Comparison of ENCODE assay signal across 11 cellular contexts in genomic region chr6:110185879-110186278, GRCh38. TPM values are rescaled to one million over a fixed set of nuclear protein-coding genes. Genes with fewer than 3 reads are reported as not detected.
DNase-seq lines count a peak whose midpoint lies in the region; ATAC-seq and TF ChIP-seq lines count a peak whose summit lies in the region.
"Had no signal": no experiment of that assay in that cellular context is flagged by ENCODE, and none has a peak within 500 bp of the region (broad histone marks: within the 10 kb centered on the region; RNA-seq: fewer than 3 reads in every experiment).

No MANE protein-coding gene starts in this region.

- H3K27ac ChIP-seq in ACC112 (ENCODE audit: low read depth, low read length) (no peak overlapping the region), Panc1 (ENCODE audit: low read length) (peak overlapping the region; percentile 20; the same call in 1 of the 2 replicates)
- H3K27ac ChIP-seq: BLaER1 had no signal

- H3K36me3 ChIP-seq in ACC112 (ENCODE audit: insufficient read depth, low read length) (no peaks in the 10 kb centered on the region; the same call in none of the 2 replicates), Panc1 (ENCODE audit: control insufficient read depth, insufficient read depth, low read length) (peaks cover 1% of the 10 kb centered on the region; the same call in 1 of the 2 replicates)

- ATAC-seq in GM18870 (IDR thresholded peaks at IDR 0.05; ENCODE audit: unreplicated experiment) (peak; percentile 58), HG02798 (IDR thresholded peaks at IDR 0.05; ENCODE audit: poor library complexity, unreplicated experiment) (peak; percentile 71), Panc1 (peak; percentile 39; the same call in 1 of the 2 replicates)

- intact Hi-C loops in Panc1 (cut with micrococcal nuclease; ENCODE audit: unreplicated experiment): no loop called here

- TF ChIP-seq CTCF in Panc1 (IDR thresholded peaks at IDR 0.05) (no peak), foreskin fibroblast (IDR thresholded peaks at IDR 0.05; ENCODE audit: low read depth, low read length) (no peak)

- no peak for DNase-seq in Panc1 (ENCODE audit: low read depth, low spot score)
- DNase-seq in NOMO-1 treated with dmso at 0.1 percent for 144 hours (lab: John Stamatoyannopoulos, UW; ENCODE audit: unreplicated experiment): no peak
- DNase-seq in kidney glomerular epithelial cell (lab: John Stamatoyannopoulos, UW): no peak
- no peak for DNase-seq in HUDEP-2 (lab: John Stamatoyannopoulos, UW; ENCODE audit: unreplicated experiment in 76 of 76)
- no peak for DNase-seq in foreskin fibroblast
- DNase-seq: dorsolateral prefrontal cortex, NCI-H510A treated with DMSO at 0.1 percent for 48 hours had no signal

- H3K4me1 ChIP-seq in ACC112 (ENCODE audit: control insufficient read depth, insufficient read depth, low read length, unreplicated experiment) (peaks cover 34% of the 10 kb centered on the region), Panc1 (ENCODE audit: control insufficient read depth, insufficient read depth, low read length) (peaks cover 28% of the 10 kb centered on the region)

- CTCF ChIA-PET in Panc1 (lab: Charles Lee): interaction anchor here (0.6 kb wide), 1 partner anchor 66 kb away, joined by 3 read pairs; no protein-coding TSS in a partner anchor

- H2AFZ ChIP-seq in ACC112 (ENCODE audit: low read length, unreplicated experiment): no peak overlapping the region

- BruUV-seq in Panc1 (replicated peaks; lab: Mats Ljungman, UMichigan): no TSS peak

- H3K9me3 ChIP-seq in Panc1 (ENCODE audit: control insufficient read depth, insufficient read depth, low read depth, low read length): no peaks in the 10 kb centered on the region
- H3K9me3 ChIP-seq: BLaER1 had no signal

- H3K27me3 ChIP-seq in ACC112 (ENCODE audit: insufficient read depth, low read length) (no peaks in the 10 kb centered on the region), Panc1 (ENCODE audit: control insufficient read depth, insufficient read depth, low read length) (no peaks in the 10 kb centered on the region)
- H3K27me3 ChIP-seq: BLaER1, dorsolateral prefrontal cortex had no signal

- H3K4me3 ChIP-seq in ACC112 (ENCODE audit: low read depth, low read length) (peak overlapping the region; percentile 11; the same call in 1 of the 2 replicates), Panc1 (ENCODE audit: low read depth in 2 of 2, low read length in 2 of 2) (no peak overlapping the region), foreskin fibroblast (ENCODE audit: low read depth in 1 of 2, low read length in 2 of 2) (no peak overlapping the region)
- H3K4me3 ChIP-seq: BLaER1 had no signal

- POLR2A ChIA-PET in Panc1 (lab: Charles Lee): no interaction called here

- peaks cover 93% of the 10 kb centered on the region for H3K79me2 ChIP-seq in ACC112 (ENCODE audit: control insufficient read depth, insufficient read depth, low read length, unreplicated experiment)

- in situ Hi-C loops in Panc1 (cut with HindIII; ENCODE audit: low pct_unique_long_range_greater_than_20kb, low sequenced_read_pairs): no loop called here

RNA-seq across cellular contexts. Expression of gene CDC40, which starts 5.7 kb away (rescaled TPM):
- 37.0 TPM for total RNA-seq in Panc1 (2021; ENCODE audit: unreplicated experiment)
- 17.9 TPM for polyA plus RNA-seq in Panc1 (2012; ENCODE audit: insufficient read length)

RNA-seq across cellular contexts. Expression of gene WASF1, which starts 6.4 kb away (rescaled TPM):
- 63.9 TPM for total RNA-seq in Panc1 (2021; ENCODE audit: unreplicated experiment)
- 41.9 TPM for polyA plus RNA-seq in Panc1 (2012; ENCODE audit: insufficient read length)
